1 cellular context compared by ENCODE assay signal in genomic region chr15:85770014-85770721, GRCh38.
TF ChIP-seq lines count a peak whose summit lies in the region.

No MANE protein-coding gene starts in this region.

TF ChIP-seq in IMR-90, 13 proteins besides CTCF, POLR2A, EP300 and RAD21 (continued from another document):
- no peak for TF ChIP-seq USF2 (IDR thresholded peaks at IDR 0.05; ENCODE audit: low read depth, low read length)
- no peak for TF ChIP-seq CEBPB (IDR thresholded peaks at IDR 0.05; ENCODE audit: low read depth, low read length)
- no peak for TF ChIP-seq RFX5 (IDR thresholded peaks at IDR 0.05; ENCODE audit: low read depth, low read length)
- TF ChIP-seq NFE2L2 (IDR thresholded peaks at IDR 0.05; ENCODE audit: low read depth, low read length) = no peak
- TF ChIP-seq FOS (IDR thresholded peaks at IDR 0.05; ENCODE audit: low read depth, low read length) = no peak
- no peak for TF ChIP-seq BHLHE40 (IDR thresholded peaks at IDR 0.05; ENCODE audit: low read depth, low read length)
- TF ChIP-seq SMC3 (IDR thresholded peaks at IDR 0.05; ENCODE audit: low read depth, low read length) = no peak
- TF ChIP-seq RCOR1 (IDR thresholded peaks at IDR 0.05; ENCODE audit: insufficient replicate concordance, low read length) = no peak
- TF ChIP-seq ELK1 (IDR thresholded peaks at IDR 0.05; ENCODE audit: borderline replicate concordance, low read depth, low read length) = no peak
